2 cellular contexts compared by ENCODE assay signal in the genomic region with DNA sequence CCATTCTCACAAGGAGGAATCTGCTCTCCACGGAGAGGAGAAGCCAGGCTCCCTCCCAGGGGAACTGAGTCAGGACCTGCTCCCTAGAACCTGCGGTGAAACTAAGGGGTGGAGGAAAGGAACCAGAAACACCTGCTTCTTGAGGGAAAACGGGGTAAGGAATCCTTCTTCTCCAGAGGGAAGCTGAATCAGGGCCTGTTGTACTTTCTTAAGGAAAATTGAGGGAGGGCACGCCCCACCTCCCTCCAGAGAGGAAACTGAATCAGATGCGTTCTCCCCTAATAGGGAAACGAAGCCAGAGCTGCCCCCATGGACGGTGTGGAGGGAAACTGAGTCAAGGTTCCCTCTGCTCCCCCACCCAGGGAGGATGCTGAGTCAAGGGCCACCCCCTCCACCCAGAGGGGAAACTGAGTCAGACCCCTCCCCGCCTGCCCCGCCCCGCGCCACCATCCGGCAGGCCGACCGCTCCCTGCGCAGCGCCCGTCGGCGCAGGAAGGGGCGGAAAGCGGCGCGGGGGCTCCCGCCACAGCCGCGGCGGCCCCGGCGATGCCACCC.
TF ChIP-seq lines count a peak whose summit lies in the region.

No MANE protein-coding gene starts in this region.

TF ChIP-seq in HepG2, 621 proteins besides CTCF, POLR2A, EP300 and RAD21 (continues in another document):
- TF ChIP-seq ZNF17 (CRISPR knock-in tag; IDR thresholded peaks at IDR 0.05) (0 out of 2 replicates have a peak, but pooled peaks have one; percentile 42), ZNF503 (CRISPR knock-in tag; IDR thresholded peaks at IDR 0.05) (no peak), ZNF282 (IDR thresholded peaks at IDR 0.05; ENCODE audit: partially characterized antibody) (no peak), NR2F1 (CRISPR knock-in tag; IDR thresholded peaks at IDR 0.05) (no peak), NFKB2 (CRISPR knock-in tag; IDR thresholded peaks at IDR 0.05; ENCODE audit: borderline replicate concordance) (no peak), ZFP36L1 (CRISPR knock-in tag; IDR thresholded peaks at IDR 0.05) (0 out of 2 replicates have a peak, but pooled peaks have one; percentile 5), ISL2 (CRISPR knock-in tag; IDR thresholded peaks at IDR 0.05) (no peak), ZSCAN21 (CRISPR knock-in tag; IDR thresholded peaks at IDR 0.05; ENCODE audit: borderline replicate concordance) (0 out of 2 replicates have a peak, but pooled peaks have one; percentile 42), ZMYM4 (CRISPR knock-in tag; IDR thresholded peaks at IDR 0.05) (0 out of 2 replicates have a peak, but pooled peaks have one; percentile 0), HIVEP1 (CRISPR knock-in tag; IDR thresholded peaks at IDR 0.05) (0 out of 2 replicates have a peak, but pooled peaks have one; percentile 4), SMARCE1 (IDR thresholded peaks at IDR 0.05; ENCODE audit: borderline replicate concordance) (no peak), ZNF256 (CRISPR knock-in tag; conservative IDR thresholded peaks at IDR 0.05) (no peak), HNRNPLL (IDR thresholded peaks at IDR 0.05; ENCODE audit: low read depth, low read length, poor library complexity, severe bottlenecking) (peak; percentile 91), MEF2D (CRISPR knock-in tag; IDR thresholded peaks at IDR 0.05) (0 out of 2 replicates have a peak, but pooled peaks have one; percentile 15), ZNF703 (CRISPR knock-in tag; IDR thresholded peaks at IDR 0.05; ENCODE audit: borderline replicate concordance) (no peak), AHDC1 (CRISPR knock-in tag; IDR thresholded peaks at IDR 0.05; ENCODE audit: borderline replicate concordance) (no peak), ZC3H4 (CRISPR knock-in tag; IDR thresholded peaks at IDR 0.05; ENCODE audit: borderline replicate concordance) (no peak), AKAP8 (CRISPR knock-in tag; IDR thresholded peaks at IDR 0.05) (no peak), U2AF2 (IDR thresholded peaks at IDR 0.05; ENCODE audit: low read depth, low read length) (no peak), KDM2A (CRISPR knock-in tag; IDR thresholded peaks at IDR 0.05; ENCODE audit: borderline replicate concordance, low read depth) (no peak), ZNF790 (CRISPR knock-in tag; IDR thresholded peaks at IDR 0.05; ENCODE audit: borderline replicate concordance) (peak; percentile 69; the same call in 1 of the 2 replicates)
- TF ChIP-seq, protein P1, sequence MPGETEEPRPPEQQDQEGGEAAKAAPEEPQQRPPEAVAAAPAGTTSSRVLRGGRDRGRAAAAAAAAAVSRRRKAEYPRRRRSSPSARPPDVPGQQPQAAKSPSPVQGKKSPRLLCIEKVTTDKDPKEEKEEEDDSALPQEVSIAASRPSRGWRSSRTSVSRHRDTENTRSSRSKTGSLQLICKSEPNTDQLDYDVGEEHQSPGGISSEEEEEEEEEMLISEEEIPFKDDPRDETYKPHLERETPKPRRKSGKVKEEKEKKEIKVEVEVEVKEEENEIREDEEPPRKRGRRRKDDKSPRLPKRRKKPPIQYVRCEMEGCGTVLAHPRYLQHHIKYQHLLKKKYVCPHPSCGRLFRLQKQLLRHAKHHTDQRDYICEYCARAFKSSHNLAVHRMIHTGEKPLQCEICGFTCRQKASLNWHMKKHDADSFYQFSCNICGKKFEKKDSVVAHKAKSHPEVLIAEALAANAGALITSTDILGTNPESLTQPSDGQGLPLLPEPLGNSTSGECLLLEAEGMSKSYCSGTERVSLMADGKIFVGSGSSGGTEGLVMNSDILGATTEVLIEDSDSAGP (CRISPR knock-in tag; IDR thresholded peaks at IDR 0.05; ENCODE audit: borderline replicate concordance) = no peak

TF ChIP-seq in HEK293T, 16 proteins besides CTCF, POLR2A, EP300 and RAD21:
- TF ChIP-seq LEF1 (IDR thresholded peaks at IDR 0.05; ENCODE audit: borderline replicate concordance) = no peak
- TF ChIP-seq L3MBTL2 (conservative IDR thresholded peaks at IDR 0.05) = no peak
- no peak for TF ChIP-seq FOXK2 (IDR thresholded peaks at IDR 0.05)
- no peak for TF ChIP-seq NFRKB (IDR thresholded peaks at IDR 0.05)
- TF ChIP-seq SP1 (IDR thresholded peaks at IDR 0.05) = no peak
TF ChIP-seq in HEK293T: peak in this region for 0.
